ENCODE assay signal across 27 cellular contexts in the genomic region with DNA sequence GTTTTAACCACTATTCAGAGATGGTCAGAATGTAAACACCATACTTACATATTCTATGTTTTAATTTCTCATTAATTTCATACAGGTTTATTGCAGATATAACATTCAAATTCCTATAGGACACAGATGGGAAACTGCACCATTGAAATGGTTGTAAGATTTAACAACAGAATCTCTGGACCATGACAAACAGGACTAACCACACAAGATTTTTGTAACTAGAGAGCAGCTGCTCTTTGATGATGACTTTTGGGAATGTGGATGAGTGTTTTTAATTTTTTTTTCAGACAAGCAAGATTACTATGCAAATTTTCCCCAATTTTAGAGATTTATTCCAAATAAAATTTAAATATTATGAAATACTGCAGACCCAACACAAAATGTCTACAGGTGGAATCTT.
"Had no signal": no experiment of that assay in that cellular context is flagged by ENCODE, and none has a peak within 500 bp of the region (broad histone marks: within the 10 kb centered on the region; RNA-seq: fewer than 3 reads in every experiment).

No MANE protein-coding gene starts in this region.

- ATAC-seq: activated CD8-positive, alpha-beta T cell treated with anti-CD3 and anti-CD28 coated beads for 36 hours; activated naive CD4-positive, alpha-beta T cell treated with anti-CD3 and anti-CD28 coated beads, Interleukin-2, amount 50 U/mL, for 72 hours; activated T-cell treated with anti-CD3 and anti-CD28 coated beads, Interleukin-2, amount 50 U/mL, for 4 hours; Panc1 had no signal

- DNase-seq: activated CD4-positive, alpha-beta T cell treated with anti-CD3 and anti-CD28 coated beads, Interleukin-2, amount 10 ng/mL, durations not matched to agents 24 days and 14 days; activated CD4-positive, alpha-beta T cell treated with anti-CD3 and anti-CD28 coated beads, Interleukin-2, amount 50 U/mL, for 4 hours; activated CD8-positive, alpha-beta T cell treated with anti-CD3 and anti-CD28 coated beads for 36 hours; activated gamma-delta T cell treated with Interleukin-2 at 50 U/mL for 16 hours; activated naive CD4-positive, alpha-beta T cell treated with anti-CD3 and anti-CD28 coated beads for 36 hours; activated T-cell treated with anti-CD3 and anti-CD28 coated beads, Interleukin-2, amount 50 U/mL, for 4 hours; adrenal gland; brain microvascular endothelial cell; central memory CD4-positive, alpha-beta T cell; Kasumi-1; KG1; MG63; MV-4-11; NCI-H1092; NCI-H1436 treated with DMSO at 0.1 percent for 48 hours; NCI-H1694 treated with DMSO at 0.1 percent for 48 hours; NCI-H2029; NCI-H226; NCI-H446 treated with DMSO at 0.1 percent for 48 hours; NCI-H524; NCI-H69; RPMI8226; SHP77 treated with DMSO at 0.1 percent for 48 hours; T1000 had no signal

- H3K27me3 Mint-ChIP-seq: activated CD4-positive, alpha-beta T cell treated with anti-CD3 and anti-CD28 coated beads, Interleukin-2, amount 10 ng/mL, durations not matched to agents 24 days and 14 days; activated CD8-positive, alpha-beta T cell treated with anti-CD3 and anti-CD28 coated beads for 36 hours had no signal

- H3K9me3 ChIP-seq: adrenal gland, MG63 had no signal

- H3K4me1 Mint-ChIP-seq: activated CD4-positive, alpha-beta T cell treated with anti-CD3 and anti-CD28 coated beads, Interleukin-2, amount 10 ng/mL, durations not matched to agents 24 days and 14 days had no signal

- H3K36me3 ChIP-seq: adrenal gland, brain microvascular endothelial cell, MG63 had no signal

- H3K4me3 Mint-ChIP-seq: activated CD4-positive, alpha-beta T cell treated with anti-CD3 and anti-CD28 coated beads, Interleukin-2, amount 10 ng/mL, durations not matched to agents 24 days and 14 days; activated CD8-positive, alpha-beta T cell treated with anti-CD3 and anti-CD28 coated beads for 36 hours; activated naive CD4-positive, alpha-beta T cell treated with anti-CD3 and anti-CD28 coated beads for 36 hours; activated T-cell treated with anti-CD3 and anti-CD28 coated beads, Interleukin-2, amount 50 U/mL, for 4 hours; activated T-helper 1 cell treated with anti-CD3 and anti-CD28 coated beads, Interleukin-12 subunit alpha, Interleukin-12 subunit beta, Interleukin-2, Interleukin-4 antibody, amounts not matched to agents 30 ng/mL and 10 ng/mL and 1 ng/mL, durations not matched to agents 14 hours and 24 hours and 36 hours had no signal

- H3K27me3 ChIP-seq: adrenal gland, brain microvascular endothelial cell, MG63 had no signal

- H3K27ac ChIP-seq: adrenal gland, brain microvascular endothelial cell had no signal

- H3K27ac Mint-ChIP-seq: activated CD4-positive, alpha-beta T cell treated with anti-CD3 and anti-CD28 coated beads, Interleukin-2, amount 10 ng/mL, durations not matched to agents 24 days and 14 days; activated CD8-positive, alpha-beta T cell treated with anti-CD3 and anti-CD28 coated beads for 36 hours; activated naive CD4-positive, alpha-beta T cell treated with anti-CD3 and anti-CD28 coated beads for 36 hours; activated naive CD4-positive, alpha-beta T cell treated with anti-CD3 and anti-CD28 coated beads, Interleukin-2, amount 50 U/mL, for 72 hours; activated T-helper 1 cell treated with anti-CD3 and anti-CD28 coated beads, Interleukin-12 subunit alpha, Interleukin-12 subunit beta, Interleukin-2, Interleukin-4 antibody, amounts not matched to agents 30 ng/mL and 10 ng/mL and 1 ng/mL, durations not matched to agents 14 hours and 24 hours and 36 hours had no signal

- H3K4me1 ChIP-seq: adrenal gland had no signal

- H3K36me3 Mint-ChIP-seq: activated naive CD4-positive, alpha-beta T cell treated with anti-CD3 and anti-CD28 coated beads, Interleukin-2, amount 50 U/mL, for 72 hours had no signal

- H3K9me3 Mint-ChIP-seq: activated CD4-positive, alpha-beta T cell treated with anti-CD3 and anti-CD28 coated beads, Interleukin-2, amount 10 ng/mL, durations not matched to agents 24 days and 14 days; activated CD8-positive, alpha-beta T cell treated with anti-CD3 and anti-CD28 coated beads for 36 hours; activated naive CD4-positive, alpha-beta T cell treated with anti-CD3 and anti-CD28 coated beads for 36 hours; activated T-helper 1 cell treated with anti-CD3 and anti-CD28 coated beads, Interleukin-12 subunit alpha, Interleukin-12 subunit beta, Interleukin-2, Interleukin-4 antibody, amounts not matched to agents 30 ng/mL and 10 ng/mL and 1 ng/mL, durations not matched to agents 14 hours and 24 hours and 36 hours had no signal

- H3K4me3 ChIP-seq: adrenal gland, MG63 had no signal
